32 cellular contexts compared by ENCODE assay signal in the genomic region with DNA sequence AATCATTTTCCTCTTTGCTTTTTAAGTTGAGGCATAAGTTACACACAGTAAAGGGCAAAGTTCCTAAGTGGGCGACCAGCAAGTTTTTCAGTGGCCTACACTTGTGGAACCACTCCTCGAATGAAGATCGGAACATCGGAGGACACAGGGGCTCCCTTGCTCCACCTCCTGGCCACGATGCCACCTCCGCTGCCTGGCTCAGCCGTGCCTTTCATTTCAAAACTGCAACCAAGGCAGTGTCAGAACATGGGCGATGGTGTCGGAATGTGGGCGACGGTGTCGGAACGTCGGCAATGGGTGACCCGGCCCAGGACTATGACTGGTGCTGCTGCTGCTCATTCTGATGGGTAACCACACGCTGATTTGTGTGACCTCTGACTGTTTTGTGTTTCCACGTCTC. TPM values are rescaled to one million over a fixed set of nuclear protein-coding genes. Genes with fewer than 3 reads are reported as not detected.
DNase-seq lines count a peak whose midpoint lies in the region; ATAC-seq and TF ChIP-seq lines count a peak whose summit lies in the region.
"Had no signal": no experiment of that assay in that cellular context is flagged by ENCODE, and none has a peak within 500 bp of the region (broad histone marks: within the 10 kb centered on the region; RNA-seq: fewer than 3 reads in every experiment).

No MANE protein-coding gene starts in this region.

- ATAC-seq in SK-N-SH treated with all-trans-retinoic acid at 6 μM for 48 hours, result no peak
- ATAC-seq in T-helper 17 cell, result no peak
- ATAC-seq: activated T-cell treated with anti-CD3 and anti-CD28 coated beads, Interleukin-2, amount 50 U/mL, for 4 hours; naive thymus-derived CD8-positive, alpha-beta T cell had no signal

- H3K4me3 ChIP-seq in SK-N-SH (ENCODE audit: low read depth in 2 of 2, low read length in 1 of 2), result no peak overlapping the region
- no peak overlapping the region for H3K4me3 ChIP-seq in spleen
- H3K4me3 ChIP-seq: breast epithelium, heart right ventricle, lung, sigmoid colon, upper lobe of left lung had no signal

- H4K20me1 ChIP-seq in SK-N-SH (ENCODE audit: insufficient read depth), result no peaks in the 10 kb centered on the region

- no peak for TF ChIP-seq EP300 in SK-N-SH (IDR thresholded peaks at IDR 0.05; ENCODE audit: borderline replicate concordance in 1 of 2, low read depth in 1 of 2, low read length in 1 of 2)

- H3K79me2 ChIP-seq in SK-N-SH (ENCODE audit: insufficient read depth), result no peaks in the 10 kb centered on the region

- H3K4me3 Mint-ChIP-seq in T-helper 17 cell, result no peak overlapping the region
- H3K4me3 Mint-ChIP-seq: activated naive CD8-positive, alpha-beta T cell treated with anti-CD3 and anti-CD28 coated beads for 36 hours; activated T-cell treated with anti-CD3 and anti-CD28 coated beads, Interleukin-2, amount 50 U/mL, for 4 hours; CD4-positive, alpha-beta T cell; naive thymus-derived CD8-positive, alpha-beta T cell had no signal

- H3K9ac ChIP-seq in SK-N-SH, result no peak overlapping the region

- CTCF ChIA-PET in SK-N-SH (lab: Yijun Ruan, JAX), result no interaction called here
- CTCF ChIA-PET in HEK293T (lab: Yijun Ruan, JAX), result no interaction called here

- H3K27me3 Mint-ChIP-seq in T-helper 17 cell, result peaks cover 5% of the 10 kb centered on the region
- H3K27me3 Mint-ChIP-seq: activated naive CD8-positive, alpha-beta T cell treated with anti-CD3 and anti-CD28 coated beads for 36 hours; CD4-positive, alpha-beta T cell had no signal

- H2AFZ ChIP-seq in SK-N-SH (ENCODE audit: low read depth), result no peak overlapping the region

- H3K27ac ChIP-seq in SK-N-SH (ENCODE audit: low read depth in 2 of 2, low read length in 1 of 2) (no peak overlapping the region), spleen (no peak overlapping the region)
- H3K27ac ChIP-seq: breast epithelium, heart right ventricle, HL-60, sigmoid colon, upper lobe of left lung, WERI-Rb-1 had no signal

- TF ChIP-seq POLR2A in spleen (IDR thresholded peaks at IDR 0.05), result no peak

- H3K9me3 ChIP-seq in SK-N-SH (no peaks in the 10 kb centered on the region), T-helper 17 cell (ENCODE audit: control insufficient read depth, low read length, poor library complexity, severe bottlenecking) (no peaks in the 10 kb centered on the region), spleen (no peaks in the 10 kb centered on the region)
- H3K9me3 ChIP-seq: breast epithelium, heart right ventricle, sigmoid colon, upper lobe of left lung had no signal

- TF ChIP-seq RAD21 in SK-N-SH (IDR thresholded peaks at IDR 0.05; ENCODE audit: low read length), result peak; percentile 47

- intact Hi-C loops in spleen (cut with DNase I; ENCODE audit: low total_unique reads), result no loop called here

- no peaks in the 10 kb centered on the region for H3K9me2 ChIP-seq in SK-N-SH

- POLR2A ChIA-PET in SK-N-SH (lab: Yijun Ruan, JAX), result no interaction called here
- POLR2A ChIA-PET in HEK293T (lab: Yijun Ruan, JAX), result no interaction called here

- no peaks in the 10 kb centered on the region for H3K4me1 Mint-ChIP-seq in T-helper 17 cell
- H3K4me1 Mint-ChIP-seq: activated naive CD8-positive, alpha-beta T cell treated with anti-CD3 and anti-CD28 coated beads for 36 hours had no signal

- WGBS in SK-N-SH (ENCODE audit: low lambda C conversion rate), result 57% methylated on average over 17 of the region's 17 CpGs
- WGBS in spleen, 5 donors, result 81 to 87% (median 85%) methylated on average over 15 to 17 of the region's 17 CpGs

- peak overlapping the region; percentile 8 for H3K27ac Mint-ChIP-seq in T-helper 17 cell
- H3K27ac Mint-ChIP-seq: activated naive CD8-positive, alpha-beta T cell treated with anti-CD3 and anti-CD28 coated beads for 36 hours; CD4-positive, alpha-beta T cell; progenitor cell of endocrine pancreas had no signal

- H3K4me2 ChIP-seq in SK-N-SH, result no peak overlapping the region

- DNase-seq in SK-N-SH (peak; percentile 58), HEK293T (ENCODE audit: extremely low spot score) (peak; percentile 45), T-helper 17 cell (no peak), spleen (peak; percentile 59), NCI-H526 treated with DMSO at 0.1 percent for 48 hours (lab: John Stamatoyannopoulos, UW) (no peak), CD1c-positive myeloid dendritic cell (ENCODE audit: extremely low spot score) (no peak)
- DNase-seq in activated CD8-positive, alpha-beta memory T cell treated with anti-CD3 and anti-CD28 coated beads, Interleukin-2, amount 50 U/mL, for 48 hours, result no peak
- DNase-seq: activated CD4-positive, alpha-beta T cell treated with anti-CD3 and anti-CD28 coated beads for 48 hours; activated gamma-delta T cell; activated naive CD8-positive, alpha-beta T cell treated with anti-CD3 and anti-CD28 coated beads for 36 hours; activated T-cell treated with anti-CD3 and anti-CD28 coated beads, Interleukin-2, amount 50 U/mL, for 4 hours; anterior cingulate cortex; CD4-positive, alpha-beta T cell; GOT3; heart right ventricle; kidney glomerular epithelial cell; MV-4-11; naive thymus-derived CD8-positive, alpha-beta T cell; NCI-H146; NCI-H446; nucleus accumbens; SIG-M5; sigmoid colon; stimulated activated CD4-positive, alpha-beta T cell treated with anti-CD3 and anti-CD28 coated beads, Interleukin-4, amount 100 ng/mL, for 4 hours; T1000; upper lobe of left lung; WERI-Rb-1 had no signal

- H3F3A ChIP-seq in SK-N-SH (replicated peaks; ENCODE audit: insufficient read depth), result no peaks in the 10 kb centered on the region

- H3K4me1 ChIP-seq in SK-N-SH (ENCODE audit: control insufficient read depth in 1 of 2, insufficient read depth in 2 of 2, low read depth in 1 of 2, low read length in 1 of 2) (no peaks in the 10 kb centered on the region; a peak in 1 of 4 replicates), spleen (no peaks in the 10 kb centered on the region)
- H3K4me1 ChIP-seq: breast epithelium, heart right ventricle, sigmoid colon, upper lobe of left lung had no signal

- H3K36me3 ChIP-seq in SK-N-SH (replicated peaks in 1 of 2; ENCODE audit: control insufficient read depth in 1 of 2, insufficient read depth in 2 of 2, low read length in 1 of 2) (no peaks in the 10 kb centered on the region), spleen (no peaks in the 10 kb centered on the region)
- H3K36me3 ChIP-seq: breast epithelium, heart right ventricle, sigmoid colon, upper lobe of left lung, WERI-Rb-1 had no signal

- TF ChIP-seq CTCF in SK-N-SH (IDR thresholded peaks at IDR 0.05) (no peak), spleen (IDR thresholded peaks at IDR 0.05 in 8 of 11, conservative IDR thresholded peaks at IDR 0.05 in 3 of 11) (peak in 2 of 11 experiments; percentile 8 to 39)

- H3K27me3 ChIP-seq in SK-N-SH (ENCODE audit: insufficient read depth) (no peaks in the 10 kb centered on the region), spleen (replicated peaks in 1 of 7) (peaks cover 0 to 16% (median 0%) of the 10 kb centered on the region in 7 donors)
- H3K27me3 ChIP-seq: breast epithelium, sigmoid colon, upper lobe of left lung had no signal

- H3K36me3 Mint-ChIP-seq in T-helper 17 cell (ENCODE audit: low read depth), result no peaks in the 10 kb centered on the region
- H3K36me3 Mint-ChIP-seq: activated naive CD8-positive, alpha-beta T cell treated with anti-CD3 and anti-CD28 coated beads for 36 hours; naive thymus-derived CD8-positive, alpha-beta T cell had no signal

TF ChIP-seq in SK-N-SH, 30 proteins besides CTCF, POLR2A, EP300 and RAD21 (continues in another document):
- TF ChIP-seq, protein P1, sequence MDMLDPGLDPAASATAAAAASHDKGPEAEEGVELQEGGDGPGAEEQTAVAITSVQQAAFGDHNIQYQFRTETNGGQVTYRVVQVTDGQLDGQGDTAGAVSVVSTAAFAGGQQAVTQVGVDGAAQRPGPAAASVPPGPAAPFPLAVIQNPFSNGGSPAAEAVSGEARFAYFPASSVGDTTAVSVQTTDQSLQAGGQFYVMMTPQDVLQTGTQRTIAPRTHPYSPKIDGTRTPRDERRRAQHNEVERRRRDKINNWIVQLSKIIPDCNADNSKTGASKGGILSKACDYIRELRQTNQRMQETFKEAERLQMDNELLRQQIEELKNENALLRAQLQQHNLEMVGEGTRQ (IDR thresholded peaks at IDR 0.05; ENCODE audit: borderline replicate concordance, low read depth, low read length), result no peak

TF ChIP-seq in SK-N-SH treated with all-trans-retinoic acid at 6 μM for 48 hours, 23 proteins besides CTCF, POLR2A, EP300 and RAD21 (continues in another document):
- TF ChIP-seq PPARA (CRISPR knock-in tag; IDR thresholded peaks at IDR 0.05; ENCODE audit: borderline replicate concordance) (no peak), SNAI2 (CRISPR knock-in tag; IDR thresholded peaks at IDR 0.05) (no peak), ZNF70 (CRISPR knock-in tag; IDR thresholded peaks at IDR 0.05) (no peak), ZC3H10 (CRISPR knock-in tag; IDR thresholded peaks at IDR 0.05) (no peak), ZNF565 (CRISPR knock-in tag; conservative IDR thresholded peaks at IDR 0.05; ENCODE audit: low read depth) (no peak), BACH2 (CRISPR knock-in tag; IDR thresholded peaks at IDR 0.05; ENCODE audit: borderline replicate concordance) (no peak), OSR1 (CRISPR knock-in tag; IDR thresholded peaks at IDR 0.05) (no peak)

TF ChIP-seq in HEK293T, 16 proteins besides CTCF, POLR2A, EP300 and RAD21:
- TF ChIP-seq NFRKB (IDR thresholded peaks at IDR 0.05) (no peak), FOXK2 (IDR thresholded peaks at IDR 0.05) (no peak), ZNF384 (IDR thresholded peaks at IDR 0.05) (no peak)

RNA-seq across cellular contexts. Expression of gene VIPR2, which starts 9.6 kb away (rescaled TPM):
- polyA plus RNA-seq in SK-N-SH (2012; rRNA removed) (0.02 TPM in 1 of 2 replicates, not detected in the other), spleen (under 1 TPM; 0.41 to 0.58 (median 0.48) TPM)
- polyA plus RNA-seq in SK-N-SH (2012; cell fraction: cytosol; rRNA removed), result 0.01 and 0.03 TPM in 2 replicates
- 0.04 and 0.08 TPM in 2 replicates for polyA plus RNA-seq in SK-N-SH (2012; cell fraction: nucleus; rRNA removed)
- total RNA-seq in T-helper 17 cell (not detected), spleen (1 to 10 TPM in 1 of 7 donors, under 1 TPM in 6; 0.61 to 1.4 (median 0.68) TPM)
- total RNA-seq: activated naive CD8-positive, alpha-beta T cell treated with anti-CD3 and anti-CD28 coated beads for 36 hours had no signal

Comparison
In these comparisons a context has a peak if more than half of its experiments do, and no peak if none do; other contexts are left out.
1. DNase-seq: peak in SK-N-SH (single experiment), HEK293T (single experiment) and spleen (single experiment); none in T-helper 17 cell (0 of 3), activated CD8-positive, alpha-beta memory T cell treated with anti-CD3 and anti-CD28 coated beads, Interleukin-2, amount 50 U/mL, for 48 hours (single experiment), NCI-H526 treated with DMSO at 0.1 percent for 48 hours (single experiment) and CD1c-positive myeloid dendritic cell (single experiment).